ENCODE assay signal across 26 cellular contexts in genomic region chr2:118145207-118145606, GRCh38.
"Had no signal": no experiment of that assay in that cellular context is flagged by ENCODE, and none has a peak within 500 bp of the region (broad histone marks: within the 10 kb centered on the region; RNA-seq: fewer than 3 reads in every experiment).

No MANE protein-coding gene starts in this region.

- H3K36me3 ChIP-seq: colonic mucosa, esophagus squamous epithelium, neural progenitor cell, right atrium auricular region, spleen, tibial artery had no signal

- H2AFZ ChIP-seq: neural progenitor cell, parathyroid adenoma had no signal

- DNase-seq: colonic mucosa; effector CD8-positive, alpha-beta T cell; endodermal cell; erythroblast; esophagus squamous epithelium; hypothalamus; immature natural killer cell; islet precursor cell; kidney glomerular epithelial cell; left colon; left ventricle myocardium superior; mesenchymal stem cell; mucosa of descending colon; naive thymus-derived CD4-positive, alpha-beta T cell; spleen; stimulated activated CD4-positive, alpha-beta T cell treated with anti-CD3 and anti-CD28 coated beads, Interleukin-4, amount 100 ng/mL, for 4 hours; stimulated activated naive CD8-positive, alpha-beta T cell treated with anti-CD3 and anti-CD28 coated beads, Interleukin-15, Interleukin-2, amounts not matched to agents 100 U/mL and 50 U/mL, for 24 hours; substantia nigra; testis; tibial artery had no signal

- H3K27ac ChIP-seq: colonic mucosa, esophagus squamous epithelium, neural progenitor cell, parathyroid adenoma, right atrium auricular region, skin epidermis, spleen, testis, tibial artery had no signal

- H3K4me3 ChIP-seq: colonic mucosa, esophagus squamous epithelium, lung, mucosa of descending colon, neural progenitor cell, right atrium auricular region, skin epidermis, spleen, testis, tibial artery had no signal

- ATAC-seq: left colon; left ventricle myocardium superior; mucosa of descending colon; naive thymus-derived CD4-positive, alpha-beta T cell; stimulated activated memory B cell treated with anti-CD40 and anti-IgM and Interleukin-4, amounts not matched to agents 10 μg/mL and 1 μg/mL and 100 μg/mL, for 72 hours; stimulated activated naive CD8-positive, alpha-beta T cell treated with anti-CD3 and anti-CD28 coated beads, Interleukin-15, Interleukin-2, amounts not matched to agents 100 U/mL and 50 U/mL, for 24 hours had no signal

- H3K4me2 ChIP-seq: neural progenitor cell had no signal

- H3K79me2 ChIP-seq: parathyroid adenoma had no signal

- H3K9me3 ChIP-seq: colonic mucosa, esophagus squamous epithelium, mucosa of descending colon, right atrium auricular region, spleen, testis, tibial artery had no signal

- H3K9ac ChIP-seq: neural progenitor cell, parathyroid adenoma had no signal

- H3K4me1 ChIP-seq: colonic mucosa, esophagus squamous epithelium, neural progenitor cell, parathyroid adenoma, right atrium auricular region, spleen, testis had no signal

- H3K27me3 ChIP-seq: colonic mucosa, esophagus squamous epithelium, neural progenitor cell, right atrium auricular region, testis, tibial artery had no signal
